17 cellular contexts compared by ENCODE assay signal in the genomic region with DNA sequence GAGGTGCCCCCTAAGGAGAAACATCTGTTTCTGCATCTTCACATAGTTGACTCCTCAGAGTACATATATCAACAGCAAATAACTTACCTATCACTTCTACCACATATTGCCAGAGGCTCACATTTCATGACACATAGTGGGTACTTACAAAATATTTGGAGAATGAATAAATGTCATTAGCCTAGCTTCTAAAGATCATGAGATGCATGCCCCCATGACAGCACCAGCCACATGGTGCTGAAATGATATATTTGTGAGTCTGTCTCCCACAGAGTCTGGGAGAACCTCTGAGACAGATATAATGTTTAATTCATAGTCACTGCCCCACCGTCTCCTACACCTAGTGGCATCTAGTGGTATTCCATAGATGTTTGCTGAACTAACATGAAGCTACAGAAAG.
DNase-seq lines count a peak whose midpoint lies in the region; ATAC-seq, FAIRE-seq and TF ChIP-seq lines count a peak whose summit lies in the region.
"Had no signal": no experiment of that assay in that cellular context is flagged by ENCODE, and none has a peak within 500 bp of the region (broad histone marks: within the 10 kb centered on the region; RNA-seq: fewer than 3 reads in every experiment).

No MANE protein-coding gene starts in this region.

- no peaks in the 10 kb centered on the region for H3K36me3 Mint-ChIP-seq in type B pancreatic cell

- DNase-seq in RCC 7860 (ENCODE audit: low spot score), result peak; percentile 64
- peak; percentile 6 for DNase-seq in foreskin melanocyte
- no peak for DNase-seq in type B pancreatic cell (ENCODE audit: extremely low spot score, unreplicated experiment)
- no peak for DNase-seq in hippocampal formation (lab: John Stamatoyannopoulos, UW)
- DNase-seq in esophagus muscularis mucosa (ENCODE audit: extremely low spot score), result no peak
- DNase-seq: DMS53, GF-D8, NCI-H1930, NCI-H2171, NCI-H446 treated with DMSO at 0.1 percent for 48 hours, NCI-H82, RPMI8226, SJCRH30 had no signal

- peak; percentile 82 for FAIRE-seq in RCC 7860 (lab: Jason Lieb, UNC)
- FAIRE-seq: H54 had no signal

- H3K27me3 ChIP-seq in esophagus muscularis mucosa, result no peaks in the 10 kb centered on the region
- H3K27me3 ChIP-seq: BLaER1, SJCRH30 had no signal

- no peak for ATAC-seq in GM21529 (IDR thresholded peaks at IDR 0.05; ENCODE audit: unreplicated experiment)

- intact Hi-C loops in esophagus muscularis mucosa (cut with DNase I), result no loop called here

- no peak overlapping the region for H3K4me3 ChIP-seq in esophagus muscularis mucosa
- H3K4me3 ChIP-seq: BLaER1, SJCRH30 had no signal

- no peaks in the 10 kb centered on the region for H3K36me3 ChIP-seq in esophagus muscularis mucosa
- H3K36me3 ChIP-seq: BLaER1, SJCRH30 had no signal

- peaks cover 4% of the 10 kb centered on the region for H3K9me3 Mint-ChIP-seq in type B pancreatic cell

- no peak overlapping the region for H3K4me3 Mint-ChIP-seq in type B pancreatic cell

- WGBS in esophagus muscularis mucosa, result 79% methylated on average over 1 of the region's 1 CpG

- TF ChIP-seq CTCF in GM12872 (IDR thresholded peaks at IDR 0.05; ENCODE audit: insufficient read depth, low read depth, low read length), result 0 out of 3 replicates have a peak, but pooled peaks have one; percentile 8
- peak; percentile 31 for TF ChIP-seq CTCF in type B pancreatic cell (conservative IDR thresholded peaks at IDR 0.05)
- TF ChIP-seq CTCF in esophagus muscularis mucosa (IDR thresholded peaks at IDR 0.05), result no peak

- H3K9me3 ChIP-seq in esophagus muscularis mucosa, result no peaks in the 10 kb centered on the region
- H3K9me3 ChIP-seq: SJCRH30 had no signal

- no peak for TF ChIP-seq EP300 in esophagus muscularis mucosa (IDR thresholded peaks at IDR 0.05)

- no peak for TF ChIP-seq POLR2A in esophagus muscularis mucosa (IDR thresholded peaks at IDR 0.05; ENCODE audit: low read depth)

- H3K27me3 Mint-ChIP-seq in type B pancreatic cell, result no peaks in the 10 kb centered on the region

- H3K4me1 Mint-ChIP-seq in type B pancreatic cell (ENCODE audit: unreplicated experiment), result no peaks in the 10 kb centered on the region

- no peak overlapping the region for H3K27ac Mint-ChIP-seq in type B pancreatic cell

- no peaks in the 10 kb centered on the region for H3K4me1 ChIP-seq in esophagus muscularis mucosa
- H3K4me1 ChIP-seq: BLaER1, SJCRH30 had no signal

- H3K27ac ChIP-seq in esophagus muscularis mucosa (replicated peaks in 1 of 4), result no peak overlapping the region
- H3K27ac ChIP-seq: BLaER1, SJCRH30 had no signal

Comparison
In these comparisons a context has a peak if more than half of its experiments do, and no peak if none do; other contexts are left out.
1. CTCF ChIP-seq: peak in GM12872 (single experiment) and type B pancreatic cell (single experiment); none in esophagus muscularis mucosa (0 of 3).
2. DNase-seq: peak in RCC 7860 (single experiment) and foreskin melanocyte (single experiment); none in type B pancreatic cell (single experiment), hippocampal formation (0 of 2) and esophagus muscularis mucosa (single experiment).